ENCODE assay signal across 12 cellular contexts in genomic region chr6:157821342-157822033, GRCh38. TPM values are rescaled to one million over a fixed set of nuclear protein-coding genes. Genes with fewer than 3 reads are reported as not detected.
DNase-seq lines count a peak whose midpoint lies in the region; ATAC-seq, FAIRE-seq and TF ChIP-seq lines count a peak whose summit lies in the region.
"Had no signal": no experiment of that assay in that cellular context is flagged by ENCODE, and none has a peak within 500 bp of the region (broad histone marks: within the 10 kb centered on the region; RNA-seq: fewer than 3 reads in every experiment).

No MANE protein-coding gene starts in this region.

- no peak overlapping the region for H3K9ac ChIP-seq in astrocyte (ENCODE audit: low read length)

- intact Hi-C loops in CD4-positive, alpha-beta memory T cell (cut with micrococcal nuclease): loop anchor here (5.0 kb wide), 1 partner anchor 439 kb away; the partner anchor contains the start of gene ZDHHC14
- intact Hi-C loops in psoas muscle (cut with DNase I): loop anchor here in 1 of 2 donors (5.0 to 10.0 kb wide), 2 partner anchors 53 to 64 kb away; no protein-coding TSS in a partner anchor

- no peaks in the 10 kb centered on the region for H3K9me3 ChIP-seq in CD4-positive, alpha-beta memory T cell (ENCODE audit: control insufficient read depth in 1 of 2, low read length in 2 of 2)
- no peaks in the 10 kb centered on the region for H3K9me3 ChIP-seq in astrocyte (ENCODE audit: insufficient read depth, low read depth, low read length)
- H3K9me3 ChIP-seq in psoas muscle: no peaks in the 10 kb centered on the region
- H3K9me3 ChIP-seq: sigmoid colon, thoracic aorta had no signal

- no peaks in the 10 kb centered on the region for H3K9me3 Mint-ChIP-seq in CD4-positive, alpha-beta memory T cell
- peaks cover 3% of the 10 kb centered on the region for H3K9me3 Mint-ChIP-seq in astrocyte (ENCODE audit: unreplicated experiment)
- no peaks in the 10 kb centered on the region for H3K9me3 Mint-ChIP-seq in naive thymus-derived CD8-positive, alpha-beta T cell

- DNase-seq in CD4-positive, alpha-beta memory T cell: no peak
- DNase-seq in G401 (ENCODE audit: low spot score): peak; percentile 17
- no peak for DNase-seq in astrocyte (ENCODE audit: low read depth)
- DNase-seq in naive thymus-derived CD8-positive, alpha-beta T cell: no peak
- DNase-seq in foreskin keratinocyte: no peak
- DNase-seq in psoas muscle: no peak
- DNase-seq in NCI-H748 treated with DMSO at 0.1 percent for 48 hours (lab: John Stamatoyannopoulos, UW): no peak
- no peak for DNase-seq in NCI-H146 (lab: John Stamatoyannopoulos, UW)
- DNase-seq: NCI-H1694 treated with DMSO at 0.1 percent for 48 hours, NCI-H82, sigmoid colon had no signal

- TF ChIP-seq CTCF in astrocyte (IDR thresholded peaks at IDR 0.05; ENCODE audit: insufficient read depth, low read depth, low read length) (no peak), foreskin keratinocyte (conservative IDR thresholded peaks at IDR 0.05) (no peak), psoas muscle (IDR thresholded peaks at IDR 0.05) (no peak)

- no peak for FAIRE-seq in astrocyte (lab: Jason Lieb, UNC)

- CTCF ChIA-PET in CD4-positive, alpha-beta memory T cell (lab: Charles Lee; ENCODE audit: partially characterized antibody): interaction anchor here (1.6 kb wide), 1 partner anchor 65 kb away, joined by 3 read pairs; no protein-coding TSS in a partner anchor

- H3K27me3 ChIP-seq in CD4-positive, alpha-beta memory T cell (ENCODE audit: insufficient read depth, low read length): no peaks in the 10 kb centered on the region
- H3K27me3 ChIP-seq in astrocyte (ENCODE audit: insufficient read depth, low read length): no peaks in the 10 kb centered on the region
- no peaks in the 10 kb centered on the region for H3K27me3 ChIP-seq in foreskin keratinocyte
- H3K27me3 ChIP-seq in psoas muscle (ENCODE audit: insufficient read depth in 3 of 3, low read length in 2 of 3): no peaks in the 10 kb centered on the region
- H3K27me3 ChIP-seq: sigmoid colon had no signal

- H2AFZ ChIP-seq in astrocyte (ENCODE audit: low read depth, low read length): no peak overlapping the region

- no peak for ATAC-seq in naive thymus-derived CD8-positive, alpha-beta T cell
- ATAC-seq in foreskin keratinocyte: no peak
- ATAC-seq in psoas muscle: no peak

- peak overlapping the region; percentile 55 to 93 (median 83) for H3K27ac Mint-ChIP-seq in CD4-positive, alpha-beta memory T cell
- H3K27ac Mint-ChIP-seq in astrocyte (ENCODE audit: unreplicated experiment): no peak overlapping the region
- H3K27ac Mint-ChIP-seq in naive thymus-derived CD8-positive, alpha-beta T cell: peak overlapping the region; percentile 87 to 94 (median 92)

- H3K79me2 ChIP-seq in astrocyte (ENCODE audit: insufficient read depth, low read length): peaks cover 30% of the 10 kb centered on the region

- H4K20me1 ChIP-seq in astrocyte (ENCODE audit: insufficient read depth, low read length): peaks cover 5% of the 10 kb centered on the region

- 61 to 71% (median 64%) methylated on average over 6 of the region's 6 CpGs for WGBS in psoas muscle, 3 donors

- H3K4me1 ChIP-seq in CD4-positive, alpha-beta memory T cell (ENCODE audit: insufficient read depth, low read length): peaks cover 18% of the 10 kb centered on the region
- H3K4me1 ChIP-seq in astrocyte (ENCODE audit: insufficient read depth, low read length) (peaks cover 24% of the 10 kb centered on the region), foreskin keratinocyte (peaks cover 9% of the 10 kb centered on the region), psoas muscle (peaks cover 12% of the 10 kb centered on the region)

- no peak overlapping the region for H3K27ac ChIP-seq in CD4-positive, alpha-beta memory T cell (ENCODE audit: low read depth, low read length)
- H3K27ac ChIP-seq in astrocyte (ENCODE audit: low read depth, low read length) (no peak overlapping the region), foreskin keratinocyte (no peak overlapping the region), psoas muscle (no peak overlapping the region)

- H3K27me3 Mint-ChIP-seq in CD4-positive, alpha-beta memory T cell: peaks cover 0 to 1% of the 10 kb centered on the region in 2 donors
- no peaks in the 10 kb centered on the region for H3K27me3 Mint-ChIP-seq in astrocyte (ENCODE audit: low read depth, unreplicated experiment)
- no peaks in the 10 kb centered on the region for H3K27me3 Mint-ChIP-seq in naive thymus-derived CD8-positive, alpha-beta T cell

- H3K36me3 ChIP-seq in CD4-positive, alpha-beta memory T cell (ENCODE audit: insufficient read depth, low read length): no peaks in the 10 kb centered on the region
- H3K36me3 ChIP-seq in astrocyte (ENCODE audit: insufficient read depth, low read length): no peaks in the 10 kb centered on the region
- H3K36me3 ChIP-seq in psoas muscle (ENCODE audit: insufficient read depth in 1 of 2, low read depth in 1 of 2): no peaks in the 10 kb centered on the region
- H3K36me3 ChIP-seq: sigmoid colon, thoracic aorta had no signal

- peaks cover 18 to 32% (median 22%) of the 10 kb centered on the region in 4 donors for H3K4me1 Mint-ChIP-seq in CD4-positive, alpha-beta memory T cell
- peaks cover 6% of the 10 kb centered on the region for H3K4me1 Mint-ChIP-seq in astrocyte (ENCODE audit: low read depth, unreplicated experiment)
- H3K4me1 Mint-ChIP-seq in naive thymus-derived CD8-positive, alpha-beta T cell: peaks cover 22 to 54% (median 47%) of the 10 kb centered on the region in 4 donors

- H3K4me2 ChIP-seq in astrocyte (ENCODE audit: low read length): no peak overlapping the region

- in situ Hi-C loops in G401 (cut with HindIII; ENCODE audit: low sequenced_read_pairs): no loop called here

- POLR2A ChIA-PET in CD4-positive, alpha-beta memory T cell (lab: Charles Lee; ENCODE audit: partially characterized antibody): interaction anchor here (1.4 kb wide), 1 partner anchor 57 kb away, joined by 3 read pairs; no protein-coding TSS in a partner anchor
- POLR2A ChIA-PET in naive thymus-derived CD8-positive, alpha-beta T cell (lab: Charles Lee): interaction anchor here (1.2 kb wide), 1 partner anchor 24 kb away, joined by 8 read pairs; no protein-coding TSS in a partner anchor

- H3K4me3 ChIP-seq in CD4-positive, alpha-beta memory T cell (ENCODE audit: low read length in 2 of 2): no peak overlapping the region
- H3K4me3 ChIP-seq in astrocyte (ENCODE audit: insufficient read depth, low read depth, low read length) (no peak overlapping the region), psoas muscle (no peak overlapping the region)

- peaks cover 0 to 7% of the 10 kb centered on the region in 2 donors for H3K36me3 Mint-ChIP-seq in CD4-positive, alpha-beta memory T cell
- no peaks in the 10 kb centered on the region for H3K36me3 Mint-ChIP-seq in astrocyte (ENCODE audit: low read depth, unreplicated experiment)
- H3K36me3 Mint-ChIP-seq in naive thymus-derived CD8-positive, alpha-beta T cell: peaks cover 0 to 4% (median 0%) of the 10 kb centered on the region in 3 donors

- peak overlapping the region in 7 of 8 donors; percentile 69 to 83 (median 77) for H3K4me3 Mint-ChIP-seq in CD4-positive, alpha-beta memory T cell
- H3K4me3 Mint-ChIP-seq in astrocyte (ENCODE audit: unreplicated experiment): peak overlapping the region; percentile 83
- peak overlapping the region; percentile 62 to 91 (median 79) for H3K4me3 Mint-ChIP-seq in naive thymus-derived CD8-positive, alpha-beta T cell

RNA-seq across cellular contexts. Expression of gene SNX9, which starts 1.6 kb away (rescaled TPM):
- 10 to 100 TPM; 21.5 to 21.9 TPM for total RNA-seq in CD4-positive, alpha-beta memory T cell
- 10 to 100 TPM; 12.9 to 19.4 TPM for polyA plus RNA-seq in CD4-positive, alpha-beta memory T cell
- 13.2 and 20.5 TPM in 2 replicates for total RNA-seq in G401 (2014; rRNA removed; shearing (Covaris generic))
- total RNA-seq in astrocyte (34.8 and 36.0 TPM in 2 replicates), foreskin keratinocyte (48.5 and 56.1 TPM in 2 replicates), psoas muscle (10 to 100 TPM; 23.4 to 30.7 (median 29.4) TPM)
- total RNA-seq in naive thymus-derived CD8-positive, alpha-beta T cell: 10 to 100 TPM; 38.2 TPM
- polyA plus RNA-seq in naive thymus-derived CD8-positive, alpha-beta T cell: 10 to 100 TPM; 15.6 to 32.8 (median 19.7) TPM
- polyA plus RNA-seq in foreskin keratinocyte (25.4 and 27.1 TPM in 2 replicates), psoas muscle (10 to 100 TPM; 18.4 to 26.5 (median 18.9) TPM)
